ENCODE assay signal across 19 cellular contexts in genomic region chr1:243432136-243432535, GRCh38.
DNase-seq lines count a peak whose midpoint lies in the region; TF ChIP-seq lines count a peak whose summit lies in the region.
"Had no signal": no experiment of that assay in that cellular context is flagged by ENCODE, and none has a peak within 500 bp of the region (broad histone marks: within the 10 kb centered on the region; RNA-seq: fewer than 3 reads in every experiment).

No MANE protein-coding gene starts in this region.

- peaks cover 19% of the 10 kb centered on the region for H3K4me1 ChIP-seq in HEK293 (ENCODE audit: control insufficient read depth, insufficient read depth, low read length)

- H3K4me1 Mint-ChIP-seq in mesothelial cell of epicardium: peaks cover 9% of the 10 kb centered on the region
- H3K4me1 Mint-ChIP-seq: B cell, T-cell had no signal

- DNase-seq in NCI-H524 (lab: John Stamatoyannopoulos, UW): peak; percentile 82 to 89
- peak; percentile 23 for DNase-seq in SK-N-DZ (ENCODE audit: low spot score)
- DNase-seq in mesothelial cell of epicardium (ENCODE audit: low spot score in 2 of 2, unreplicated experiment in 2 of 2): no peak
- no peak for DNase-seq in NCI-H2196 treated with DMSO at 0.1 percent for 48 hours (lab: John Stamatoyannopoulos, UW; ENCODE audit: unreplicated experiment)
- DNase-seq in AG08396 (ENCODE audit: low spot score): no peak
- DNase-seq in foreskin melanocyte: no peak
- DNase-seq: Calu3, NCI-H1048, NCI-H1417 treated with DMSO at 0.1 percent for 48 hours, NCI-H187 treated with DMSO at 0.1 percent for 48 hours, NCI-H2227 treated with DMSO at 0.1 percent for 48 hours, NCI-H748 treated with DMSO at 0.1 percent for 48 hours, RPMI8226, SHP77, T-cell had no signal

- no peak overlapping the region for H3K27ac ChIP-seq in HEK293 (ENCODE audit: extremely low read depth, low read depth, low read length)

- H3K4me3 ChIP-seq in HEK293 (ENCODE audit: low read depth, low read length): no peak overlapping the region

- TF ChIP-seq CTCF in HEK293 (tag by site-specific recombination; IDR thresholded peaks at IDR 0.05): no peak
- no peak for TF ChIP-seq CTCF in mesothelial cell of epicardium (IDR thresholded peaks at IDR 0.05; ENCODE audit: unreplicated experiment)

- POLR2A ChIA-PET in HEK293 (lab: Yijun Ruan, JAX): no interaction called here

- H3K27me3 Mint-ChIP-seq in mesothelial cell of epicardium (ENCODE audit: low read depth): no peaks in the 10 kb centered on the region
- H3K27me3 Mint-ChIP-seq: B cell, T-cell had no signal

- peaks cover 4% of the 10 kb centered on the region for H3K9me3 Mint-ChIP-seq in mesothelial cell of epicardium
- H3K9me3 Mint-ChIP-seq: T-cell; T-helper 2 cell treated with Interferon-gamma antibody and Interleukin-4, amounts not matched to agents 5 μg/mL and 100 μg/mL, for 36 hours had no signal

- H3K36me3 Mint-ChIP-seq in mesothelial cell of epicardium: peaks cover 22% of the 10 kb centered on the region

- no peak overlapping the region for H3K4me3 Mint-ChIP-seq in mesothelial cell of epicardium
- H3K4me3 Mint-ChIP-seq: B cell; CD14-positive monocyte; T-cell; T-helper 2 cell treated with Interferon-gamma antibody and Interleukin-4, amounts not matched to agents 5 μg/mL and 100 μg/mL, for 36 hours had no signal

- CTCF ChIA-PET in HEK293 (lab: Yijun Ruan, JAX): interaction anchor here (0.6 to 1.3 kb wide), 3 partner anchors 657 to 932 kb away, joined by 3 to 4 read pairs (median 4); no protein-coding TSS in a partner anchor

- peaks cover 0 to 4% of the 10 kb centered on the region in 2 experiments; a peak in 2 of 3 replicates for H3K36me3 ChIP-seq in HEK293 (ENCODE audit: control insufficient read depth in 2 of 2, insufficient read depth in 1 of 2, low read length in 2 of 2)

- peak overlapping the region; percentile 61 for H3K27ac Mint-ChIP-seq in mesothelial cell of epicardium
- H3K27ac Mint-ChIP-seq: B cell; CD14-positive monocyte; T-cell; T-helper 2 cell treated with Interferon-gamma antibody and Interleukin-4, amounts not matched to agents 5 μg/mL and 100 μg/mL, for 36 hours had no signal

- no peaks in the 10 kb centered on the region for H3K9me3 ChIP-seq in HEK293 (ENCODE audit: control insufficient read depth, insufficient read depth, low read depth, low read length)

TF ChIP-seq in HEK293, 187 proteins besides CTCF, POLR2A, EP300 and RAD21:
- TF ChIP-seq, protein P1, sequence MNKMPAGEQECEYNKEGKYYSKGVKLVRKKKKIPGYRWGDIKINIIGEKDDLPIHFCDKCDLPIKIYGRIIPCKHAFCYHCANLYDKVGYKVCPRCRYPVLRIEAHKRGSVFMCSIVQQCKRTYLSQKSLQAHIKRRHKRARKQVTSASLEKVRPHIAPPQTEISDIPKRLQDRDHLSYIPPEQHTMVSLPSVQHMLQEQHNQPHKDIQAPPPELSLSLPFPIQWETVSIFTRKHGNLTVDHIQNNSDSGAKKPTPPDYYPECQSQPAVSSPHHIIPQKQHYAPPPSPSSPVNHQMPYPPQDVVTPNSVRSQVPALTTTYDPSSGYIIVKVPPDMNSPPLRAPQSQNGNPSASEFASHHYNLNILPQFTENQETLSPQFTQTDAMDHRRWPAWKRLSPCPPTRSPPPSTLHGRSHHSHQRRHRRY (tag by site-specific recombination; IDR thresholded peaks at IDR 0.05): no peak
- TF ChIP-seq ZSCAN23 (tag by site-specific recombination; IDR thresholded peaks at IDR 0.05): no peak
- TF ChIP-seq ZNF157 (tag by site-specific recombination; IDR thresholded peaks at IDR 0.05): 0 out of 2 replicates have a peak, but pooled peaks have one; percentile 50
- peak; percentile 60 for TF ChIP-seq ZBTB11 (tag by site-specific recombination; conservative IDR thresholded peaks at IDR 0.05; ENCODE audit: low read depth)
- TF ChIP-seq ZNF747 (tag by site-specific recombination; IDR thresholded peaks at IDR 0.05): no peak
- TF ChIP-seq ZNF670 (tag by site-specific recombination; IDR thresholded peaks at IDR 0.05; ENCODE audit: low read depth): no peak
- TF ChIP-seq ZNF391 (tag by site-specific recombination; IDR thresholded peaks at IDR 0.05; ENCODE audit: borderline replicate concordance, low read depth): no peak
- TF ChIP-seq, protein P2, sequence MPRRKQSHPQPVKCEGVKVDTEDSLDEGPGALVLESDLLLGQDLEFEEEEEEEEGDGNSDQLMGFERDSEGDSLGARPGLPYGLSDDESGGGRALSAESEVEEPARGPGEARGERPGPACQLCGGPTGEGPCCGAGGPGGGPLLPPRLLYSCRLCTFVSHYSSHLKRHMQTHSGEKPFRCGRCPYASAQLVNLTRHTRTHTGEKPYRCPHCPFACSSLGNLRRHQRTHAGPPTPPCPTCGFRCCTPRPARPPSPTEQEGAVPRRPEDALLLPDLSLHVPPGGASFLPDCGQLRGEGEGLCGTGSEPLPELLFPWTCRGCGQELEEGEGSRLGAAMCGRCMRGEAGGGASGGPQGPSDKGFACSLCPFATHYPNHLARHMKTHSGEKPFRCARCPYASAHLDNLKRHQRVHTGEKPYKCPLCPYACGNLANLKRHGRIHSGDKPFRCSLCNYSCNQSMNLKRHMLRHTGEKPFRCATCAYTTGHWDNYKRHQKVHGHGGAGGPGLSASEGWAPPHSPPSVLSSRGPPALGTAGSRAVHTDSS (tag by site-specific recombination; IDR thresholded peaks at IDR 0.05): no peak
- no peak for TF ChIP-seq GLI2 (tag by site-specific recombination; IDR thresholded peaks at IDR 0.05; ENCODE audit: borderline replicate concordance, low read depth)
- TF ChIP-seq GLIS2 (tag by site-specific recombination; IDR thresholded peaks at IDR 0.05): no peak
- TF ChIP-seq ZNF24 (tag by site-specific recombination; IDR thresholded peaks at IDR 0.05): no peak
- no peak for TF ChIP-seq ZNF175 (tag by site-specific recombination; IDR thresholded peaks at IDR 0.05)
- TF ChIP-seq ZNF768 (tag by site-specific recombination; IDR thresholded peaks at IDR 0.05): no peak

Comparison
In these comparisons a context has a peak if more than half of its experiments do, and no peak if none do; other contexts are left out.
1. DNase-seq: peak in NCI-H524 (2 of 2) and SK-N-DZ (single experiment); none in mesothelial cell of epicardium (0 of 2), NCI-H2196 treated with DMSO at 0.1 percent for 48 hours (single experiment), AG08396 (single experiment) and foreskin melanocyte (single experiment).